Comparison of ENCODE assay signal across 8 cellular contexts in genomic region chr22:37545703-37546435, GRCh38. TPM values are rescaled to one million over a fixed set of nuclear protein-coding genes. Genes with fewer than 3 reads are reported as not detected.
DNase-seq lines count a peak whose midpoint lies in the region; ATAC-seq and TF ChIP-seq lines count a peak whose summit lies in the region.

No MANE protein-coding gene starts in this region.

- H3K4me3 ChIP-seq in SK-N-MC (peak overlapping the region; percentile 18; the same call in 1 of the 2 replicates), foreskin fibroblast (ENCODE audit: low read depth in 1 of 2, low read length in 2 of 2) (peak overlapping the region; percentile 23 to 41)

- H3K9me3 ChIP-seq in SK-N-MC (ENCODE audit: low read depth, low read length), result no peaks in the 10 kb centered on the region

- H3K27ac ChIP-seq in SK-N-MC, result no peak overlapping the region

- TF ChIP-seq CTCF in foreskin fibroblast (IDR thresholded peaks at IDR 0.05; ENCODE audit: low read depth, low read length) (no peak), omental fat pad (IDR thresholded peaks at IDR 0.05) (no peak)

- peak; percentile 97 for DNase-seq in AG20443 (ENCODE audit: low spot score)
- no peak for DNase-seq in SK-N-MC (ENCODE audit: low read depth, low spot score)
- peak; percentile 96 to 98 for DNase-seq in foreskin fibroblast
- peak; percentile 61 for DNase-seq in omental fat pad (ENCODE audit: low spot score)
- DNase-seq in activated CD4-positive, alpha-beta T cell treated with anti-CD3 and anti-CD28 coated beads for 1 hour, result no peak

- H3K9ac ChIP-seq in SK-N-MC (ENCODE audit: insufficient read length), result no peak overlapping the region

- no peaks in the 10 kb centered on the region for H3K36me3 ChIP-seq in SK-N-MC (ENCODE audit: insufficient read depth, low read length)

- ATAC-seq in omental fat pad (ENCODE audit: low FRiP score) (peak; percentile 78), GM19452 (IDR thresholded peaks at IDR 0.05; ENCODE audit: unreplicated experiment) (no peak), GM21529 (IDR thresholded peaks at IDR 0.05; ENCODE audit: unreplicated experiment) (no peak), GM18873 (IDR thresholded peaks at IDR 0.05; ENCODE audit: low FRiP score, unreplicated experiment) (no peak)

RNA-seq across cellular contexts. Expression of gene CDC42EP1, which starts 14.4 kb away (rescaled TPM):
- 10 to 100 TPM; 33.1 to 63.0 (median 39.2) TPM for total RNA-seq in omental fat pad

RNA-seq across cellular contexts. Expression of gene CARD10, which starts 26.7 kb away (rescaled TPM):
- 10 to 100 TPM in 1 of 4 donors, 1 to 10 TPM in 3; 2.5 to 18.8 (median 4.8) TPM for total RNA-seq in omental fat pad

RNA-seq across cellular contexts. Expression of gene LGALS2, which starts 34.0 kb away (rescaled TPM):
- 10 to 100 TPM in 1 of 4 donors, 1 to 10 TPM in 2, not detected in 1; 1.8 to 13.6 (median 3.6) TPM for total RNA-seq in omental fat pad

RNA-seq across cellular contexts. Expression of gene MFNG, which starts 59.7 kb away (rescaled TPM):
- total RNA-seq in omental fat pad, result 10 to 100 TPM; 16.0 to 64.2 (median 35.7) TPM

Comparison
In these comparisons a context has a peak if more than half of its experiments do, and no peak if none do; other contexts are left out.
1. DNase-seq: peak in AG20443 (single experiment), foreskin fibroblast (2 of 2) and omental fat pad (single experiment); none in SK-N-MC (single experiment) and activated CD4-positive, alpha-beta T cell treated with anti-CD3 and anti-CD28 coated beads for 1 hour (single experiment).